Comparison of ENCODE assay signal across 20 cellular contexts in the genomic region with DNA sequence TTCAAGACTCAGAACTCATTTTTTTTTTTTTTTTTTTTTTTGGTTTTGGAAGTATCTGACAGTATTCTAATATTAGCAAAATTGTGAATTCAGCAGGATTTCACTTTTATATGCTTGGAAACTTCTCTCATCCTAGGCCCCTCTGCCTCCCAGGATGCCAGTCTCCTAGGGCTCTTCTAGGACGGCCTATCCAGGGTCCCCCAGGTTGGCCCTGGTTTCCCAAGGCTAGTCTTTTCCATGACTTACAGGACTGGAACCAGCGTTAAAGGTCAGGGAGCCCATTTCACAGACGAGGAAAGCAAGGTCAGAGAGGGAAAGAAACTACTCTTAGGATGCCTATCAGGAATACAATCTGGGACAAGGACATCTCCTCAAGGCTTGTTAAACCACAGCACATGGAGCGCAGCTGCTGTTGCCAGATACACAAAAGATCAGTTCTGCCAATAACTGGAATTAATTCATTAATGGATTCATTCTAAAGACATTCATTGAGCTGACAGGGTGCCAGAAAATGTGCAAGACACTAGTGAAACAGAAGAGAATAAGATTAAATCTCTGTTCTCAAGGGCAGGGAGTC.
"Had no signal": no experiment of that assay in that cellular context is flagged by ENCODE, and none has a peak within 500 bp of the region (broad histone marks: within the 10 kb centered on the region; RNA-seq: fewer than 3 reads in every experiment).

No MANE protein-coding gene starts in this region.

- H3K9me3 ChIP-seq: left lung, mucosa of descending colon, prostate gland, stomach had no signal

- ATAC-seq: activated CD8-positive, alpha-beta T cell treated with anti-CD3 and anti-CD28 coated beads, Interleukin-2, amount 10 ng/mL, durations not matched to agents 7 days and 5 days; mucosa of descending colon; right cardiac atrium had no signal

- H3K4me1 Mint-ChIP-seq: activated CD4-positive, alpha-beta T cell treated with anti-CD3 and anti-CD28 coated beads, Interleukin-2, amount 10 ng/mL, durations not matched to agents 24 days and 14 days; activated naive CD8-positive, alpha-beta T cell treated with anti-CD3 and anti-CD28 coated beads, Interleukin-2, amount 10 ng/mL, durations not matched to agents 7 days and 5 days; naive B cell; neural crest cell; stimulated activated effector memory CD8-positive, alpha-beta T cell treated with anti-CD3 and anti-CD28 coated beads, Interleukin-12 subunit alpha, Interleukin-12 subunit beta, amount 100 ng/mL, for 72 hours had no signal

- H3K4me3 Mint-ChIP-seq: activated CD4-positive, alpha-beta T cell treated with anti-CD3 and anti-CD28 coated beads, Interleukin-2, amount 10 ng/mL, durations not matched to agents 24 days and 14 days; activated CD8-positive, alpha-beta T cell treated with anti-CD3 and anti-CD28 coated beads, Interleukin-2, amount 10 ng/mL, durations not matched to agents 7 days and 5 days; activated naive CD8-positive, alpha-beta T cell treated with anti-CD3 and anti-CD28 coated beads, Interleukin-2, amount 10 ng/mL, durations not matched to agents 7 days and 5 days; naive B cell; neural crest cell; stimulated activated effector memory CD8-positive, alpha-beta T cell treated with anti-CD3 and anti-CD28 coated beads, Interleukin-12 subunit alpha, Interleukin-12 subunit beta, amount 100 ng/mL, for 72 hours had no signal

- H3K4me3 ChIP-seq: dorsolateral prefrontal cortex, left lung, mucosa of descending colon, prostate gland, skin epidermis, stomach had no signal

- H3K36me3 ChIP-seq: left lung, prostate gland, stomach had no signal

- H3K9me3 Mint-ChIP-seq: activated CD4-positive, alpha-beta T cell treated with anti-CD3 and anti-CD28 coated beads, Interleukin-2, amount 10 ng/mL, durations not matched to agents 24 days and 14 days; activated naive CD8-positive, alpha-beta T cell treated with anti-CD3 and anti-CD28 coated beads, Interleukin-2, amount 10 ng/mL, durations not matched to agents 7 days and 5 days; neural crest cell; stimulated activated effector memory CD8-positive, alpha-beta T cell treated with anti-CD3 and anti-CD28 coated beads, Interleukin-12 subunit alpha, Interleukin-12 subunit beta, amount 100 ng/mL, for 72 hours had no signal

- DNase-seq: activated CD4-positive, alpha-beta T cell treated with anti-CD3 and anti-CD28 coated beads, Interleukin-2, amount 10 ng/mL, durations not matched to agents 24 days and 14 days; activated CD8-positive, alpha-beta T cell treated with anti-CD3 and anti-CD28 coated beads, Interleukin-2, amount 10 ng/mL, durations not matched to agents 7 days and 5 days; activated naive CD4-positive, alpha-beta T cell treated with Interleukin-2 at 50 U/mL for 16 hours; activated naive CD8-positive, alpha-beta T cell treated with anti-CD3 and anti-CD28 coated beads, Interleukin-2, amount 10 ng/mL, durations not matched to agents 7 days and 5 days; amygdala; hypothalamus; kidney; left lung; mucosa of descending colon; naive B cell; right cardiac atrium; stimulated activated CD4-positive, alpha-beta T cell treated with anti-CD3 and anti-CD28 coated beads, Interleukin-4, amount 100 ng/mL, for 1 hour; stomach; T-helper 9 cell; trophoblast cell had no signal

- H3K27ac ChIP-seq: dorsolateral prefrontal cortex, left lung, prostate gland, skin epidermis, stomach had no signal

- H3K27ac Mint-ChIP-seq: activated CD4-positive, alpha-beta T cell treated with anti-CD3 and anti-CD28 coated beads, Interleukin-2, amount 10 ng/mL, durations not matched to agents 24 days and 14 days; activated CD8-positive, alpha-beta T cell treated with anti-CD3 and anti-CD28 coated beads, Interleukin-2, amount 10 ng/mL, durations not matched to agents 7 days and 5 days; activated naive CD8-positive, alpha-beta T cell treated with anti-CD3 and anti-CD28 coated beads, Interleukin-2, amount 10 ng/mL, durations not matched to agents 7 days and 5 days; naive B cell; stimulated activated effector memory CD8-positive, alpha-beta T cell treated with anti-CD3 and anti-CD28 coated beads, Interleukin-12 subunit alpha, Interleukin-12 subunit beta, amount 100 ng/mL, for 72 hours had no signal

- H3K4me1 ChIP-seq: left lung, prostate gland, stomach had no signal

- H3K36me3 Mint-ChIP-seq: activated naive CD8-positive, alpha-beta T cell treated with anti-CD3 and anti-CD28 coated beads, Interleukin-2, amount 10 ng/mL, durations not matched to agents 7 days and 5 days; naive B cell; stimulated activated effector memory CD8-positive, alpha-beta T cell treated with anti-CD3 and anti-CD28 coated beads, Interleukin-12 subunit alpha, Interleukin-12 subunit beta, amount 100 ng/mL, for 72 hours had no signal
